ENCODE assay signal across 1 cellular context in genomic region chr10:42367532-42368230, GRCh38.
TF ChIP-seq lines count a peak whose summit lies in the region.

No MANE protein-coding gene starts in this region.

TF ChIP-seq in SK-N-SH, 30 proteins besides CTCF, POLR2A, EP300 and RAD21 (continued from another document):
- TF ChIP-seq USF2 (IDR thresholded peaks at IDR 0.05; ENCODE audit: borderline replicate concordance, low read depth, low read length) (no peak), FOXM1 (IDR thresholded peaks at IDR 0.05; ENCODE audit: low read depth) (no peak), YY1 (IDR thresholded peaks at IDR 0.05; ENCODE audit: low read depth) (no peak), SMC3 (IDR thresholded peaks at IDR 0.05; ENCODE audit: low read depth, low read length) (no peak), USF1 (IDR thresholded peaks at IDR 0.05; ENCODE audit: borderline replicate concordance, low read depth) (no peak), ELF1 (IDR thresholded peaks at IDR 0.05) (peak; percentile 83), NRF1 (IDR thresholded peaks at IDR 0.05; ENCODE audit: low read depth, low read length) (no peak), MEF2A (IDR thresholded peaks at IDR 0.05; ENCODE audit: borderline replicate concordance, low read depth) (no peak), GATA2 (CRISPR knock-in tag; IDR thresholded peaks at IDR 0.05) (no peak)
